In genomic region chr10:132927824-132928223, GRCh38 we compare ENCODE assay signal across 24 cellular contexts. TPM values are rescaled to one million over a fixed set of nuclear protein-coding genes. Genes with fewer than 3 reads are reported as not detected.
"Had no signal": no experiment of that assay in that cellular context is flagged by ENCODE, and none has a peak within 500 bp of the region (broad histone marks: within the 10 kb centered on the region; RNA-seq: fewer than 3 reads in every experiment).

No MANE protein-coding gene starts in this region.

- H3K9me3 ChIP-seq: esophagus muscularis mucosa, left lung, mucosa of descending colon, prostate gland, spleen, thoracic aorta, transverse colon, upper lobe of right lung, uterus had no signal

- DNase-seq: dermis blood vessel endothelial cell; effector memory CD4-positive, alpha-beta T cell; foreskin keratinocyte; glutamatergic neuron; hypothalamus; immature natural killer cell; islet precursor cell; mesenchymal stem cell; naive B cell; spleen; stimulated activated CD4-positive, alpha-beta T cell treated with anti-CD3 and anti-CD28 coated beads, Interleukin-4, amount 100 ng/mL, for 4 hours; transverse colon; uterus had no signal

- H3K27ac ChIP-seq: coronary artery, esophagus muscularis mucosa, foreskin keratinocyte, left lung, parathyroid adenoma, prostate gland, skin epidermis, spleen, thoracic aorta, transverse colon, upper lobe of right lung, uterus had no signal

- H3K4me1 ChIP-seq: esophagus muscularis mucosa, foreskin keratinocyte, left lung, parathyroid adenoma, prostate gland, transverse colon, upper lobe of right lung, uterus had no signal

- H3K4me3 ChIP-seq: coronary artery, esophagus muscularis mucosa, left lung, mucosa of descending colon, prostate gland, skin epidermis, spleen, thoracic aorta, transverse colon, upper lobe of right lung, uterus had no signal

- H3K27me3 ChIP-seq: foreskin keratinocyte, transverse colon, upper lobe of right lung, uterus had no signal

- ATAC-seq: foreskin keratinocyte; left lung; mucosa of descending colon; natural killer cell treated with Interleukin-12 subunit alpha and Interleukin-12 subunit beta and Interleukin-15 and Interleukin-18, amount 100 ng/mL, for 72 hours; stimulated activated memory B cell treated with anti-CD40 and anti-IgM and Interleukin-4, amounts not matched to agents 10 μg/mL and 1 μg/mL and 100 μg/mL, for 72 hours; upper lobe of right lung had no signal

- H3K36me3 ChIP-seq: esophagus muscularis mucosa, left lung, prostate gland, spleen, thoracic aorta, transverse colon, upper lobe of right lung, uterus had no signal

RNA-seq across cellular contexts. Expression of gene CFAP46, which starts 14.5 kb away (rescaled TPM):
- total RNA-seq: thoracic aorta, transverse colon had no signal
- polyA plus RNA-seq: immature natural killer cell had no signal
